1 cellular context compared by ENCODE assay signal in the genomic region with DNA sequence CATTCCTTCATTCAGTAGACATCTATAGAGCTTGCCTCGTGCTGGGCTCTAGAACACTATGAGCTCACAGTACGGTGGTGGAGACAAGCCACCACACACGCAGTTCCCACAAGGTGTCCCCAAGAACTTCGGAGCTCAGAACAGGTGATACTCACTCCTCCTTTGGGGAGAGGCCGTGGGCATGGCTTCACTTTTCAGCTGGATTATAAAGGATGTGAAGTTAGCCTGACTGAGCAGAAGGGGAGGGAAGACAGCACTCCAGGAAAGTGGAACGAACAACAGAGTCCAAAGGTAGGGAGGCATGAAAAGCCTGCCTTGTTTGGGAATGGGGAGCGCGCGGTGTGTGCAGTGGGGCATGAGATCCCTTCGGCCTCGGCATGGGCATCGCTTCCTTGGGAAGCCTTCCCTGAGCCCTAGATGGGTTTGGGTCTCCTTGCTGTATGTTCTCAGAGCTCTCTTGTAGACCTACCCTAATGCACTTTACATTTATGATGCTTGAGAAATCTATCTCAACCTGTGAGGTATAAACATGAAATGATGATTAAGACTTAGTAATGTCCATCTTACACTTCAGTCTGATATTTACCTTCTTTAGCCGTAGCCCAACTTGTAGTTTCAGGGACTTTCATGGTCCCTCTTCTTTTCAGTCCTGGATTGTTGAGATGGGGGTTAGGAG.
TF ChIP-seq lines count a peak whose summit lies in the region.

No MANE protein-coding gene starts in this region.

TF ChIP-seq in H1, 55 proteins besides CTCF, POLR2A, EP300 and RAD21:
- TF ChIP-seq JUN (IDR thresholded peaks at IDR 0.05; ENCODE audit: low read depth, low read length) (no peak), PHF8 (conservative IDR thresholded peaks at IDR 0.05; ENCODE audit: low read depth, low read length) (peak; percentile 39; the same call in 1 of the 2 replicates), SAP30 (IDR thresholded peaks at IDR 0.05; ENCODE audit: insufficient read depth, insufficient replicate concordance, low read length) (peak; percentile 49), POLR2AphosphoS5 (IDR thresholded peaks at IDR 0.05; ENCODE audit: low read depth, low read length) (peak; percentile 41; the same call in 1 of the 2 replicates)
- TF ChIP-seq, protein P1, sequence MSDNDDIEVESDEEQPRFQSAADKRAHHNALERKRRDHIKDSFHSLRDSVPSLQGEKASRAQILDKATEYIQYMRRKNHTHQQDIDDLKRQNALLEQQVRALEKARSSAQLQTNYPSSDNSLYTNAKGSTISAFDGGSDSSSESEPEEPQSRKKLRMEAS (IDR thresholded peaks at IDR 0.05) = peak; percentile 62; the same call in 1 of the 2 replicates
- TF ChIP-seq, protein P2, sequence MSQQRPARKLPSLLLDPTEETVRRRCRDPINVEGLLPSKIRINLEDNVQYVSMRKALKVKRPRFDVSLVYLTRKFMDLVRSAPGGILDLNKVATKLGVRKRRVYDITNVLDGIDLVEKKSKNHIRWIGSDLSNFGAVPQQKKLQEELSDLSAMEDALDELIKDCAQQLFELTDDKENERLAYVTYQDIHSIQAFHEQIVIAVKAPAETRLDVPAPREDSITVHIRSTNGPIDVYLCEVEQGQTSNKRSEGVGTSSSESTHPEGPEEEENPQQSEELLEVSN (IDR thresholded peaks at IDR 0.05) = peak; percentile 41; the same call in 1 of the 2 replicates
TF ChIP-seq in H1: peak in this region for 5.
